In genomic region chr7:14691597-14692203, GRCh38 we compare ENCODE assay signal across 9 cellular contexts.
DNase-seq lines count a peak whose midpoint lies in the region; ATAC-seq and TF ChIP-seq lines count a peak whose summit lies in the region.
"Had no signal": no experiment of that assay in that cellular context is flagged by ENCODE, and none has a peak within 500 bp of the region (broad histone marks: within the 10 kb centered on the region; RNA-seq: fewer than 3 reads in every experiment).

No MANE protein-coding gene starts in this region.

- H3K27ac ChIP-seq in OCI-LY3 (ENCODE audit: low read length) (no peak overlapping the region), prostate gland (no peak overlapping the region)
- H3K27ac ChIP-seq: BLaER1 treated with 17β-estradiol and CSF1 and Interleukin-3, amounts not matched to agents 10 nM and 100 nM had no signal

- H3K9me3 ChIP-seq in OCI-LY3 (ENCODE audit: insufficient read depth, low read length) (no peaks in the 10 kb centered on the region), prostate gland (no peaks in the 10 kb centered on the region)
- H3K9me3 ChIP-seq: BLaER1 treated with 17β-estradiol and CSF1 and Interleukin-3, amounts not matched to agents 10 nM and 100 nM had no signal

- H3K36me3 ChIP-seq in OCI-LY3 (replicated peaks; ENCODE audit: low read depth, low read length): no peaks in the 10 kb centered on the region
- no peaks in the 10 kb centered on the region for H3K36me3 ChIP-seq in prostate gland
- H3K36me3 ChIP-seq: BLaER1 treated with 17β-estradiol and CSF1 and Interleukin-3, amounts not matched to agents 10 nM and 100 nM had no signal

- intact Hi-C loops in prostate gland (cut with DNase I): loop anchor here (5.0 kb wide), 1 partner anchor 1409 kb away; no protein-coding TSS in a partner anchor

- H4K20me1 ChIP-seq in OCI-LY3 (ENCODE audit: insufficient read depth, low read length): no peaks in the 10 kb centered on the region
- H4K20me1 ChIP-seq: BLaER1 treated with 17β-estradiol and CSF1 and Interleukin-3, amounts not matched to agents 10 nM and 100 nM had no signal

- ATAC-seq in HG02763 (IDR thresholded peaks at IDR 0.05; ENCODE audit: unreplicated experiment): peak; percentile 66

- peak; percentile 20 to 73 (median 34) for DNase-seq in NCI-H1417 (lab: John Stamatoyannopoulos, UW)
- DNase-seq in NCI-H1417 treated with DMSO at 0.1 percent for 48 hours (lab: John Stamatoyannopoulos, UW): no peak
- DNase-seq in activated effector memory CD4-positive, alpha-beta T cell treated with anti-CD3 and anti-CD28 coated beads, Interleukin-2, amount 50 U/mL, for 16 hours: peak; percentile 83
- peak; percentile 45 for DNase-seq in glomerular visceral epithelial cell (ENCODE audit: extremely low spot score)
- DNase-seq in prostate gland (ENCODE audit: low spot score): peak; percentile 34
- no peak for DNase-seq in OCI-M2 (lab: John Stamatoyannopoulos, UW; ENCODE audit: unreplicated experiment)

- H3K79me2 ChIP-seq in OCI-LY3 (ENCODE audit: low read length): no peaks in the 10 kb centered on the region

- peak overlapping the region; percentile 73 for H3K4me2 ChIP-seq in OCI-LY3 (ENCODE audit: low read length)

- TF ChIP-seq POLR2A in prostate gland (IDR thresholded peaks at IDR 0.05): no peak

- TF ChIP-seq CTCF in OCI-LY3 (IDR thresholded peaks at IDR 0.05; ENCODE audit: low read depth, low read length) (peak; percentile 82), prostate gland (IDR thresholded peaks at IDR 0.05) (peak; percentile 63 to 73 (median 69))

- WGBS in prostate gland: 1% methylated on average over 3 of the region's 3 CpGs

- H3K4me1 ChIP-seq in OCI-LY3 (ENCODE audit: low read length): peaks cover 38% of the 10 kb centered on the region
- H3K4me1 ChIP-seq in prostate gland (replicated peaks): no peaks in the 10 kb centered on the region

- H3K4me3 ChIP-seq in OCI-LY3 (ENCODE audit: low read length) (peak overlapping the region; percentile 38), prostate gland (no peak overlapping the region)
- H3K4me3 ChIP-seq: BLaER1 treated with 17β-estradiol and CSF1 and Interleukin-3, amounts not matched to agents 10 nM and 100 nM had no signal

- no peak overlapping the region for H3K9ac ChIP-seq in OCI-LY3 (ENCODE audit: low read length)
- H3K9ac ChIP-seq: BLaER1 treated with 17β-estradiol and CSF1 and Interleukin-3, amounts not matched to agents 10 nM and 100 nM had no signal

- no peak overlapping the region for H2AFZ ChIP-seq in OCI-LY3 (ENCODE audit: low read depth, low read length)

- no peaks in the 10 kb centered on the region for H3K27me3 ChIP-seq in OCI-LY3 (ENCODE audit: low read depth, low read length)
- H3K27me3 ChIP-seq in prostate gland (replicated peaks; ENCODE audit: insufficient read depth): no peaks in the 10 kb centered on the region
- H3K27me3 ChIP-seq: BLaER1 treated with 17β-estradiol and CSF1 and Interleukin-3, amounts not matched to agents 10 nM and 100 nM had no signal

Comparison
In these comparisons a context has a peak if more than half of its experiments do, and no peak if none do; other contexts are left out.
1. DNase-seq: peak in NCI-H1417 (3 of 3), activated effector memory CD4-positive, alpha-beta T cell treated with anti-CD3 and anti-CD28 coated beads, Interleukin-2, amount 50 U/mL, for 16 hours (single experiment), glomerular visceral epithelial cell (single experiment) and prostate gland (single experiment); none in NCI-H1417 treated with DMSO at 0.1 percent for 48 hours (single experiment) and OCI-M2 (single experiment).